In genomic region chr6:9496837-9497236, GRCh38 we compare ENCODE assay signal across 23 cellular contexts.
DNase-seq lines count a peak whose midpoint lies in the region; ATAC-seq, FAIRE-seq and TF ChIP-seq lines count a peak whose summit lies in the region.
"Had no signal": no experiment of that assay in that cellular context is flagged by ENCODE, and none has a peak within 500 bp of the region (broad histone marks: within the 10 kb centered on the region; RNA-seq: fewer than 3 reads in every experiment).

No MANE protein-coding gene starts in this region.

- no peaks in the 10 kb centered on the region for H3K9me3 Mint-ChIP-seq in HFFc6
- H3K9me3 Mint-ChIP-seq: CD4-positive, alpha-beta T cell had no signal

- H3K79me2 ChIP-seq in keratinocyte (ENCODE audit: control insufficient read depth, insufficient read depth, low read length): no peaks in the 10 kb centered on the region

- no peaks in the 10 kb centered on the region for H3K9me3 ChIP-seq in keratinocyte (ENCODE audit: control insufficient read depth, low read depth, low read length)
- H3K9me3 ChIP-seq: SJSA1 had no signal

- H3K27ac ChIP-seq in keratinocyte (ENCODE audit: control insufficient read depth, insufficient read depth, low read length): no peak overlapping the region
- H3K27ac ChIP-seq: BLaER1 treated with 17β-estradiol and CSF1 and Interleukin-3, amounts not matched to agents 10 nM and 100 nM; SJSA1 had no signal

- H3K4me3 Mint-ChIP-seq in HFFc6: peak overlapping the region; percentile 42; the same call in 1 of the 2 replicates
- H3K4me3 Mint-ChIP-seq: CD4-positive, alpha-beta T cell had no signal

- H3K4me1 ChIP-seq in keratinocyte (ENCODE audit: control insufficient read depth, extremely low read depth, insufficient read depth, low read length): no peaks in the 10 kb centered on the region
- H3K4me1 ChIP-seq: BLaER1 treated with 17β-estradiol and CSF1 and Interleukin-3, amounts not matched to agents 10 nM and 100 nM had no signal

- H3K36me3 ChIP-seq in keratinocyte (ENCODE audit: control insufficient read depth in 2 of 2, extremely low read depth in 1 of 2, insufficient read depth in 2 of 2, low read length in 2 of 2): no peaks in the 10 kb centered on the region
- H3K36me3 ChIP-seq: BLaER1 treated with 17β-estradiol and CSF1 and Interleukin-3, amounts not matched to agents 10 nM and 100 nM; SJSA1 had no signal

- H3K9ac ChIP-seq in keratinocyte (ENCODE audit: control insufficient read depth, extremely low read depth, insufficient read depth, low read length): no peak overlapping the region
- H3K9ac ChIP-seq: BLaER1 treated with 17β-estradiol and CSF1 and Interleukin-3, amounts not matched to agents 10 nM and 100 nM had no signal

- intact Hi-C loops in left colon (cut with DNase I, micrococcal nuclease): no loop called here

- no peaks in the 10 kb centered on the region for H3K9me1 ChIP-seq in keratinocyte (ENCODE audit: control insufficient read depth, extremely low read depth, insufficient read depth, low read length)

- FAIRE-seq in keratinocyte (lab: Jason Lieb, UNC): peak; percentile 41
- FAIRE-seq: A204.1, H54, HepG2 had no signal

- peaks cover 10% of the 10 kb centered on the region for H3K36me3 Mint-ChIP-seq in HFFc6 (ENCODE audit: low read depth)

- peak overlapping the region; percentile 60 for H3K27ac Mint-ChIP-seq in HFFc6
- H3K27ac Mint-ChIP-seq: CD4-positive, alpha-beta T cell had no signal

- H3K27me3 ChIP-seq in keratinocyte (ENCODE audit: control insufficient read depth, extremely low read depth, insufficient read depth, low read length): no peaks in the 10 kb centered on the region
- H3K27me3 ChIP-seq: BLaER1 treated with 17β-estradiol and CSF1 and Interleukin-3, amounts not matched to agents 10 nM and 100 nM; SJSA1 had no signal

- TF ChIP-seq CTCF in HFFc6 (IDR thresholded peaks at IDR 0.05): no peak
- TF ChIP-seq CTCF in keratinocyte (optimal IDR thresholded peaks at IDR 0.05 in 1 of 3, IDR thresholded peaks at IDR 0.05 in 1 of 3, conservative IDR thresholded peaks at IDR 0.05 in 1 of 3; ENCODE audit: extremely low read depth in 1 of 3, insufficient read depth in 2 of 3, low read length in 3 of 3): no peak

- peak; percentile 78 for DNase-seq in EH (ENCODE audit: low read depth)
- peak; percentile 56 for DNase-seq in HFFc6
- no peak for DNase-seq in keratinocyte (ENCODE audit: low read depth, low spot score)
- no peak for DNase-seq in D341Med (ENCODE audit: low spot score)
- DNase-seq in left colon: no peak
- DNase-seq: AML-193; CD4-positive, alpha-beta T cell; Karpas-422; NCI-H1092 treated with DMSO at 0.1 percent for 48 hours; NCI-H1436; NCI-H187 treated with DMSO at 0.1 percent for 48 hours; NCI-H2171 treated with DMSO at 0.1 percent for 48 hours; NCI-H345; NCI-H510A treated with DMSO at 0.1 percent for 48 hours; Right ventricle myocardium superior; RPMI8226 had no signal

- no peak overlapping the region for H3K4me2 ChIP-seq in keratinocyte (ENCODE audit: control insufficient read depth, extremely low read depth, insufficient read depth, low read depth, low read length)
- H3K4me2 ChIP-seq: BLaER1 treated with 17β-estradiol and CSF1 and Interleukin-3, amounts not matched to agents 10 nM and 100 nM had no signal

- H2AFZ ChIP-seq in keratinocyte (ENCODE audit: control insufficient read depth, low read length): peak overlapping the region; percentile 57

- H3K4me3 ChIP-seq in keratinocyte (ENCODE audit: control insufficient read depth in 2 of 3, extremely low read depth in 1 of 3, insufficient read depth in 2 of 3, low read depth in 1 of 3, low read length in 3 of 3): no peak overlapping the region
- H3K4me3 ChIP-seq: BLaER1 treated with 17β-estradiol and CSF1 and Interleukin-3, amounts not matched to agents 10 nM and 100 nM; SJSA1 had no signal

- dilution Hi-C loops in keratinocyte (cut with MboI; ENCODE audit: extremely low pct_ligation_motif_present, low sequenced_read_pairs): no loop called here

- no peaks in the 10 kb centered on the region for H4K20me1 ChIP-seq in keratinocyte (ENCODE audit: control insufficient read depth, extremely low read depth, insufficient read depth, low read length)
- H4K20me1 ChIP-seq: BLaER1 treated with 17β-estradiol and CSF1 and Interleukin-3, amounts not matched to agents 10 nM and 100 nM had no signal

- no peaks in the 10 kb centered on the region for H3K27me3 Mint-ChIP-seq in HFFc6 (ENCODE audit: insufficient read depth)

- peaks cover 73% of the 10 kb centered on the region for H3K4me1 Mint-ChIP-seq in HFFc6 (ENCODE audit: low read depth)

- ATAC-seq in SK-N-SH treated with all-trans-retinoic acid at 6 μM for 48 hours (peak; percentile 54), HG02884 (IDR thresholded peaks at IDR 0.05; ENCODE audit: unreplicated experiment) (no peak), left colon (no peak)
- ATAC-seq: HepG2 had no signal

TF ChIP-seq in SK-N-SH treated with all-trans-retinoic acid at 6 μM for 48 hours, 23 proteins besides CTCF, POLR2A, EP300 and RAD21:
- TF ChIP-seq ZFP3 (CRISPR knock-in tag; IDR thresholded peaks at IDR 0.05): no peak
- no peak for TF ChIP-seq PATZ1 (CRISPR knock-in tag; IDR thresholded peaks at IDR 0.05; ENCODE audit: borderline replicate concordance)
- TF ChIP-seq ZC3H10 (CRISPR knock-in tag; IDR thresholded peaks at IDR 0.05): no peak
- TF ChIP-seq CREB5 (CRISPR knock-in tag; IDR thresholded peaks at IDR 0.05; ENCODE audit: low read depth): no peak
- TF ChIP-seq TOX (CRISPR knock-in tag; IDR thresholded peaks at IDR 0.05; ENCODE audit: borderline replicate concordance): no peak
- no peak for TF ChIP-seq PPARA (CRISPR knock-in tag; IDR thresholded peaks at IDR 0.05; ENCODE audit: borderline replicate concordance)
- TF ChIP-seq RARB (CRISPR knock-in tag; IDR thresholded peaks at IDR 0.05): no peak
- TF ChIP-seq GLIS3 (CRISPR knock-in tag; IDR thresholded peaks at IDR 0.05): no peak

Comparison
In these comparisons a context has a peak if more than half of its experiments do, and no peak if none do; other contexts are left out.
1. DNase-seq: peak in EH (single experiment) and HFFc6 (single experiment); none in keratinocyte (single experiment), D341Med (single experiment) and left colon (0 of 2).